ENCODE assay signal across 1 cellular context in genomic region chr9:136665111-136665703, GRCh38.
TF ChIP-seq lines count a peak whose summit lies in the region.

No MANE protein-coding gene starts in this region.

TF ChIP-seq in endothelial cell of umbilical vein, 7 proteins besides CTCF, POLR2A, EP300 and RAD21:
- TF ChIP-seq FOS (IDR thresholded peaks at IDR 0.05; ENCODE audit: borderline replicate concordance, insufficient read depth, low read length) (no peak), POLR2AphosphoS5 (IDR thresholded peaks at IDR 0.05; ENCODE audit: insufficient read depth, low read depth, low read length) (peak; percentile 99), EZH2 (IDR thresholded peaks at IDR 0.05; ENCODE audit: borderline replicate concordance, low read depth, low read length, severe bottlenecking) (no peak)
